ENCODE assay signal across 1 cellular context in the genomic region with DNA sequence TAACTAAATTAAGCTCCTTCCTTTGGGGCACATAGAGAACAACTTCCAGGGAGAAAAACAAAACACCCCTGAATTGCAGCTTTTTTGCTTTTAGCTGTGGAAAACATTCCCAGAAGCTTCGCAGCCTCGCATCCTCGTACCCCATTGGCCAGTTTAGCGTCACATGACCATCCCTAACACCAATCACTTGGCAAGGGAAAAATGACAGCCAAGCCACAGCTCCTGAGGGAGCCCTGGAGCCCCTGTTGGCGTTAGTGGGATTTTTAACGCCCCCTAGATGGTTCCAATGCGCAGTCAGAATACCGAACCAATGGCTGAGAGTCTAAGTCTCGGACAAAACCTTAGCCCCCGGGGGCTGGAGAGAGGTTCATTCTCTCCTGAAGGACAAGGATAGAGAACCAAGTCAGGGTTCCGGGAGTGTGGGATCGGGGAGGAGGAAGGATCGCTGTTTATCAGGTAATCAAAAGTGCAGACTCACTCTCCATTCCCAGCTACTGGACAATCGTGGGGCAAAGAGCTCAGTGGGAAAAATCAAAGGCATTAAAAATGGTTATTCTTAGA.
TF ChIP-seq lines count a peak whose summit lies in the region.

No MANE protein-coding gene starts in this region.

TF ChIP-seq in K562, 482 proteins besides CTCF, POLR2A, EP300 and RAD21 (continued from another document):
- TF ChIP-seq, protein P1, sequence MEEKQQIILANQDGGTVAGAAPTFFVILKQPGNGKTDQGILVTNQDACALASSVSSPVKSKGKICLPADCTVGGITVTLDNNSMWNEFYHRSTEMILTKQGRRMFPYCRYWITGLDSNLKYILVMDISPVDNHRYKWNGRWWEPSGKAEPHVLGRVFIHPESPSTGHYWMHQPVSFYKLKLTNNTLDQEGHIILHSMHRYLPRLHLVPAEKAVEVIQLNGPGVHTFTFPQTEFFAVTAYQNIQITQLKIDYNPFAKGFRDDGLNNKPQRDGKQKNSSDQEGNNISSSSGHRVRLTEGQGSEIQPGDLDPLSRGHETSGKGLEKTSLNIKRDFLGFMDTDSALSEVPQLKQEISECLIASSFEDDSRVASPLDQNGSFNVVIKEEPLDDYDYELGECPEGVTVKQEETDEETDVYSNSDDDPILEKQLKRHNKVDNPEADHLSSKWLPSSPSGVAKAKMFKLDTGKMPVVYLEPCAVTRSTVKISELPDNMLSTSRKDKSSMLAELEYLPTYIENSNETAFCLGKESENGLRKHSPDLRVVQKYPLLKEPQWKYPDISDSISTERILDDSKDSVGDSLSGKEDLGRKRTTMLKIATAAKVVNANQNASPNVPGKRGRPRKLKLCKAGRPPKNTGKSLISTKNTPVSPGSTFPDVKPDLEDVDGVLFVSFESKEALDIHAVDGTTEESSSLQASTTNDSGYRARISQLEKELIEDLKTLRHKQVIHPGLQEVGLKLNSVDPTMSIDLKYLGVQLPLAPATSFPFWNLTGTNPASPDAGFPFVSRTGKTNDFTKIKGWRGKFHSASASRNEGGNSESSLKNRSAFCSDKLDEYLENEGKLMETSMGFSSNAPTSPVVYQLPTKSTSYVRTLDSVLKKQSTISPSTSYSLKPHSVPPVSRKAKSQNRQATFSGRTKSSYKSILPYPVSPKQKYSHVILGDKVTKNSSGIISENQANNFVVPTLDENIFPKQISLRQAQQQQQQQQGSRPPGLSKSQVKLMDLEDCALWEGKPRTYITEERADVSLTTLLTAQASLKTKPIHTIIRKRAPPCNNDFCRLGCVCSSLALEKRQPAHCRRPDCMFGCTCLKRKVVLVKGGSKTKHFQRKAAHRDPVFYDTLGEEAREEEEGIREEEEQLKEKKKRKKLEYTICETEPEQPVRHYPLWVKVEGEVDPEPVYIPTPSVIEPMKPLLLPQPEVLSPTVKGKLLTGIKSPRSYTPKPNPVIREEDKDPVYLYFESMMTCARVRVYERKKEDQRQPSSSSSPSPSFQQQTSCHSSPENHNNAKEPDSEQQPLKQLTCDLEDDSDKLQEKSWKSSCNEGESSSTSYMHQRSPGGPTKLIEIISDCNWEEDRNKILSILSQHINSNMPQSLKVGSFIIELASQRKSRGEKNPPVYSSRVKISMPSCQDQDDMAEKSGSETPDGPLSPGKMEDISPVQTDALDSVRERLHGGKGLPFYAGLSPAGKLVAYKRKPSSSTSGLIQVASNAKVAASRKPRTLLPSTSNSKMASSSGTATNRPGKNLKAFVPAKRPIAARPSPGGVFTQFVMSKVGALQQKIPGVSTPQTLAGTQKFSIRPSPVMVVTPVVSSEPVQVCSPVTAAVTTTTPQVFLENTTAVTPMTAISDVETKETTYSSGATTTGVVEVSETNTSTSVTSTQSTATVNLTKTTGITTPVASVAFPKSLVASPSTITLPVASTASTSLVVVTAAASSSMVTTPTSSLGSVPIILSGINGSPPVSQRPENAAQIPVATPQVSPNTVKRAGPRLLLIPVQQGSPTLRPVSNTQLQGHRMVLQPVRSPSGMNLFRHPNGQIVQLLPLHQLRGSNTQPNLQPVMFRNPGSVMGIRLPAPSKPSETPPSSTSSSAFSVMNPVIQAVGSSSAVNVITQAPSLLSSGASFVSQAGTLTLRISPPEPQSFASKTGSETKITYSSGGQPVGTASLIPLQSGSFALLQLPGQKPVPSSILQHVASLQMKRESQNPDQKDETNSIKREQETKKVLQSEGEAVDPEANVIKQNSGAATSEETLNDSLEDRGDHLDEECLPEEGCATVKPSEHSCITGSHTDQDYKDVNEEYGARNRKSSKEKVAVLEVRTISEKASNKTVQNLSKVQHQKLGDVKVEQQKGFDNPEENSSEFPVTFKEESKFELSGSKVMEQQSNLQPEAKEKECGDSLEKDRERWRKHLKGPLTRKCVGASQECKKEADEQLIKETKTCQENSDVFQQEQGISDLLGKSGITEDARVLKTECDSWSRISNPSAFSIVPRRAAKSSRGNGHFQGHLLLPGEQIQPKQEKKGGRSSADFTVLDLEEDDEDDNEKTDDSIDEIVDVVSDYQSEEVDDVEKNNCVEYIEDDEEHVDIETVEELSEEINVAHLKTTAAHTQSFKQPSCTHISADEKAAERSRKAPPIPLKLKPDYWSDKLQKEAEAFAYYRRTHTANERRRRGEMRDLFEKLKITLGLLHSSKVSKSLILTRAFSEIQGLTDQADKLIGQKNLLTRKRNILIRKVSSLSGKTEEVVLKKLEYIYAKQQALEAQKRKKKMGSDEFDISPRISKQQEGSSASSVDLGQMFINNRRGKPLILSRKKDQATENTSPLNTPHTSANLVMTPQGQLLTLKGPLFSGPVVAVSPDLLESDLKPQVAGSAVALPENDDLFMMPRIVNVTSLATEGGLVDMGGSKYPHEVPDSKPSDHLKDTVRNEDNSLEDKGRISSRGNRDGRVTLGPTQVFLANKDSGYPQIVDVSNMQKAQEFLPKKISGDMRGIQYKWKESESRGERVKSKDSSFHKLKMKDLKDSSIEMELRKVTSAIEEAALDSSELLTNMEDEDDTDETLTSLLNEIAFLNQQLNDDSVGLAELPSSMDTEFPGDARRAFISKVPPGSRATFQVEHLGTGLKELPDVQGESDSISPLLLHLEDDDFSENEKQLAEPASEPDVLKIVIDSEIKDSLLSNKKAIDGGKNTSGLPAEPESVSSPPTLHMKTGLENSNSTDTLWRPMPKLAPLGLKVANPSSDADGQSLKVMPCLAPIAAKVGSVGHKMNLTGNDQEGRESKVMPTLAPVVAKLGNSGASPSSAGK (IDR thresholded peaks at IDR 0.05), result peak; percentile 29; the same call in 1 of the 2 replicates
- peak; percentile 72 for TF ChIP-seq C11orf30 (IDR thresholded peaks at IDR 0.05; ENCODE audit: low read depth)
